In the genomic region with DNA sequence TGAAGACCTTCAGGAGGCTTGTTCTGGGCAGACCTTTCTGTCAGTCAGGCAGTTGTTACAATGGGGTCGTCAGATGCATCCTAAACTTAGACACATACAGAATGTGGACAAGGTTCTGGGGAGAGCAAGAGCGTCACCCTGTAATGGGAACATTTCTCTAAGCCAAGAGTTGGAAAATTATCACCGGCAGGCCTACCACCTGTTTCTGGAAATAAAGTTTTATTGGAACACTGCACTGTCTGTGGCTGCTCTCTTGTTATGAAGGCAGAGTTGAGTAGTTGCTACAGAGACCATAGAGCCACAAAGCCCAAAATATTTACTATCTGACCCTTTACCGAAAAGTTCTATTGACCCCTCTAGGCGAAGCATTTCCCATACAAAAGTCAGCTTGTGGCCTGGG, we compare ENCODE assay signal across 30 cellular contexts.
"Had no signal": no experiment of that assay in that cellular context is flagged by ENCODE, and none has a peak within 500 bp of the region (broad histone marks: within the 10 kb centered on the region; RNA-seq: fewer than 3 reads in every experiment).

No MANE protein-coding gene starts in this region.

- H3K27ac ChIP-seq: ovary, parathyroid adenoma, psoas muscle, right lobe of liver, sigmoid colon, stomach, thoracic aorta, thyroid gland, tibial nerve, upper lobe of left lung, vagina had no signal

- ATAC-seq: naive thymus-derived CD8-positive, alpha-beta T cell; natural killer cell treated with Interleukin-12 subunit alpha and Interleukin-12 subunit beta and Interleukin-15 and Interleukin-18, amount 100 ng/mL, for 72 hours; psoas muscle; right cardiac atrium; right lobe of liver; stimulated activated effector memory CD8-positive, alpha-beta T cell treated with anti-CD3 and anti-CD28 coated beads, Interleukin-12 subunit alpha, Interleukin-12 subunit beta, amount 100 ng/mL, for 72 hours; stimulated activated naive B cell treated with anti-CD40 and anti-IgM and Interleukin-4, amounts not matched to agents 10 μg/mL and 1 μg/mL and 100 μg/mL, for 72 hours had no signal

- H3K9ac ChIP-seq: parathyroid adenoma had no signal

- H3K27me3 ChIP-seq: ovary, right lobe of liver, sigmoid colon, stomach, thyroid gland, tibial nerve, upper lobe of left lung, vagina had no signal

- H2AFZ ChIP-seq: parathyroid adenoma had no signal

- H3K4me1 Mint-ChIP-seq: naive B cell; naive thymus-derived CD8-positive, alpha-beta T cell; nephron progenitor cell; neural crest cell had no signal

- H3K27ac Mint-ChIP-seq: naive B cell; naive thymus-derived CD8-positive, alpha-beta T cell; natural killer cell treated with Interleukin-12 subunit alpha and Interleukin-12 subunit beta and Interleukin-15 and Interleukin-18, amount 100 ng/mL, for 72 hours; nephron progenitor cell; progenitor cell of endocrine pancreas; stimulated activated effector memory CD8-positive, alpha-beta T cell treated with anti-CD3 and anti-CD28 coated beads, Interleukin-12 subunit alpha, Interleukin-12 subunit beta, amount 100 ng/mL, for 72 hours; stimulated activated naive B cell treated with anti-CD40 and anti-IgM and Interleukin-4, amounts not matched to agents 10 μg/mL and 1 μg/mL and 100 μg/mL, for 72 hours had no signal

- H3K79me2 ChIP-seq: parathyroid adenoma had no signal

- DNase-seq: naive B cell; naive thymus-derived CD8-positive, alpha-beta T cell; nephron progenitor cell; occipital lobe; ovary; posterior cingulate gyrus; psoas muscle; right cardiac atrium; sigmoid colon; small intestine; stimulated activated CD4-positive, alpha-beta T cell treated with anti-CD3 and anti-CD28 coated beads, Interleukin-15, amount 100 ng/mL, for 24 hours; stimulated activated CD4-positive, alpha-beta T cell treated with anti-CD3 and anti-CD28 coated beads, Interleukin-2, amount 100 ng/mL, for 24 hours; stimulated activated CD4-positive, alpha-beta T cell treated with anti-CD3 and anti-CD28 coated beads, Interleukin-2, amount 100 ng/mL, for 48 hours; stimulated activated CD4-positive, alpha-beta T cell treated with anti-CD3 and anti-CD28 coated beads, Interleukin-4, amount 100 ng/mL, for 24 hours; stimulated activated naive B cell treated with anti-CD40 and anti-IgM and Interleukin-4, amounts not matched to agents 10 μg/mL and 1 μg/mL and 100 μg/mL, for 72 hours; stimulated activated naive CD4-positive, alpha-beta T cell treated with Interleukin-2 at 50 U/mL for 16 hours; stomach; thyroid gland; trophoblast cell; upper lobe of left lung had no signal

- H3K4me3 ChIP-seq: ovary, psoas muscle, right lobe of liver, sigmoid colon, stomach, thoracic aorta, thyroid gland, tibial nerve, upper lobe of left lung, vagina had no signal

- H3K4me3 Mint-ChIP-seq: naive B cell; naive thymus-derived CD8-positive, alpha-beta T cell; natural killer cell treated with Interleukin-12 subunit alpha and Interleukin-12 subunit beta and Interleukin-15 and Interleukin-18, amount 100 ng/mL, for 72 hours; nephron progenitor cell; neural crest cell; stimulated activated effector memory CD8-positive, alpha-beta T cell treated with anti-CD3 and anti-CD28 coated beads, Interleukin-12 subunit alpha, Interleukin-12 subunit beta, amount 100 ng/mL, for 72 hours; stimulated activated naive B cell treated with anti-CD40 and anti-IgM and Interleukin-4, amounts not matched to agents 10 μg/mL and 1 μg/mL and 100 μg/mL, for 72 hours had no signal

- H3K36me3 Mint-ChIP-seq: natural killer cell treated with Interleukin-12 subunit alpha and Interleukin-12 subunit beta and Interleukin-15 and Interleukin-18, amount 100 ng/mL, for 72 hours had no signal

- H3K4me1 ChIP-seq: parathyroid adenoma, psoas muscle, right lobe of liver, sigmoid colon, stomach, thyroid gland, tibial nerve, upper lobe of left lung, vagina had no signal

- H3K9me3 Mint-ChIP-seq: naive B cell; naive thymus-derived CD8-positive, alpha-beta T cell; natural killer cell treated with Interleukin-12 subunit alpha and Interleukin-12 subunit beta and Interleukin-15 and Interleukin-18, amount 100 ng/mL, for 72 hours; neural crest cell; stimulated activated effector memory CD8-positive, alpha-beta T cell treated with anti-CD3 and anti-CD28 coated beads, Interleukin-12 subunit alpha, Interleukin-12 subunit beta, amount 100 ng/mL, for 72 hours had no signal

- H3K27me3 Mint-ChIP-seq: naive B cell; naive thymus-derived CD8-positive, alpha-beta T cell; natural killer cell treated with Interleukin-12 subunit alpha and Interleukin-12 subunit beta and Interleukin-15 and Interleukin-18, amount 100 ng/mL, for 72 hours; progenitor cell of endocrine pancreas; stimulated activated naive B cell treated with anti-CD40 and anti-IgM and Interleukin-4, amounts not matched to agents 10 μg/mL and 1 μg/mL and 100 μg/mL, for 72 hours had no signal

- H3K9me3 ChIP-seq: ovary, psoas muscle, right lobe of liver, sigmoid colon, stomach, thoracic aorta, thyroid gland, tibial nerve, upper lobe of left lung, vagina had no signal

- H3K36me3 ChIP-seq: ovary, right lobe of liver, sigmoid colon, thoracic aorta, thyroid gland, vagina had no signal

- FAIRE-seq: small intestine, urothelium cell line had no signal
